ENCODE assay signal across 24 cellular contexts in genomic region chr21:26748066-26748465, GRCh38.
"Had no signal": no experiment of that assay in that cellular context is flagged by ENCODE, and none has a peak within 500 bp of the region (broad histone marks: within the 10 kb centered on the region; RNA-seq: fewer than 3 reads in every experiment).

No MANE protein-coding gene starts in this region.

- H3K9me3 ChIP-seq: colonic mucosa, esophagus muscularis mucosa, esophagus squamous epithelium, gastrocnemius medialis, gastroesophageal sphincter, heart left ventricle, heart right ventricle had no signal

- DNase-seq: colonic mucosa; cortex of kidney; dermis blood vessel endothelial cell; dorsolateral prefrontal cortex; effector CD4-positive, alpha-beta T cell; effector CD8-positive, alpha-beta T cell; effector memory CD4-positive, alpha-beta T cell; effector memory CD8-positive, alpha-beta T cell; endodermal cell; erythroblast; esophagus squamous epithelium; foreskin fibroblast; foreskin keratinocyte; foreskin melanocyte; gastrocnemius medialis; glutamatergic neuron; head of caudate nucleus; heart left ventricle; heart right ventricle had no signal

- ATAC-seq: effector memory CD8-positive, alpha-beta T cell; esophagus mucosa; foreskin keratinocyte; gastrocnemius medialis; gastroesophageal sphincter; heart left ventricle; heart right ventricle had no signal

- H3K27ac ChIP-seq: colonic mucosa, coronary artery, dorsolateral prefrontal cortex, epithelial cell of prostate, esophagus muscularis mucosa, esophagus squamous epithelium, foreskin keratinocyte, gastrocnemius medialis, gastroesophageal sphincter, heart left ventricle, heart right ventricle had no signal

- H3K27me3 ChIP-seq: colonic mucosa, esophagus muscularis mucosa, esophagus squamous epithelium, gastrocnemius medialis, gastroesophageal sphincter, heart left ventricle, heart right ventricle had no signal

- H3K4me1 ChIP-seq: colonic mucosa, esophagus muscularis mucosa, esophagus squamous epithelium, foreskin keratinocyte, gastrocnemius medialis, gastroesophageal sphincter, heart left ventricle, heart right ventricle had no signal

- H3K36me3 ChIP-seq: colonic mucosa, esophagus muscularis mucosa, esophagus squamous epithelium, gastrocnemius medialis, gastroesophageal sphincter, heart left ventricle, heart right ventricle had no signal

- H3K4me3 ChIP-seq: colonic mucosa, coronary artery, dorsolateral prefrontal cortex, esophagus muscularis mucosa, esophagus squamous epithelium, gastrocnemius medialis, gastroesophageal sphincter, heart left ventricle, heart right ventricle had no signal
